ENCODE assay signal across 19 cellular contexts in genomic region chr20:2805682-2806350, GRCh38. TPM values are rescaled to one million over a fixed set of nuclear protein-coding genes. Genes with fewer than 3 reads are reported as not detected.
DNase-seq lines count a peak whose midpoint lies in the region; ATAC-seq, FAIRE-seq and TF ChIP-seq lines count a peak whose summit lies in the region.
"Had no signal": no experiment of that assay in that cellular context is flagged by ENCODE, and none has a peak within 500 bp of the region (broad histone marks: within the 10 kb centered on the region; RNA-seq: fewer than 3 reads in every experiment).

No MANE protein-coding gene starts in this region.

- no peaks in the 10 kb centered on the region for H3K9me3 ChIP-seq in ovary
- H3K9me3 ChIP-seq: uterus had no signal

- WGBS in ovary, 3 donors: 55 to 68% (median 65%) methylated on average over 22 of the region's 22 CpGs

- intact Hi-C loops in ovary (cut with DNase I): no loop called here

- no peak overlapping the region for H3K27ac ChIP-seq in ovary
- H3K27ac ChIP-seq: uterus had no signal

- peaks cover 1% of the 10 kb centered on the region for H3K4me1 ChIP-seq in ovary (ENCODE audit: insufficient read depth)

- TF ChIP-seq CTCF in bronchial epithelial cell (IDR thresholded peaks at IDR 0.05; ENCODE audit: insufficient read depth, low read length, severe bottlenecking) (no peak), ovary (IDR thresholded peaks at IDR 0.05) (no peak)

- no peak overlapping the region for H3K27ac Mint-ChIP-seq in stimulated activated memory B cell treated with anti-CD40 and anti-IgM and Interleukin-4, amounts not matched to agents 10 μg/mL and 1 μg/mL and 100 μg/mL, for 72 hours
- H3K27ac Mint-ChIP-seq: CD8-positive, alpha-beta T cell; naive thymus-derived CD8-positive, alpha-beta T cell had no signal

- peaks cover 71% of the 10 kb centered on the region for H3K27me3 Mint-ChIP-seq in stimulated activated memory B cell treated with anti-CD40 and anti-IgM and Interleukin-4, amounts not matched to agents 10 μg/mL and 1 μg/mL and 100 μg/mL, for 72 hours

- H3K4me1 Mint-ChIP-seq in stimulated activated memory B cell treated with anti-CD40 and anti-IgM and Interleukin-4, amounts not matched to agents 10 μg/mL and 1 μg/mL and 100 μg/mL, for 72 hours: peaks cover 7% of the 10 kb centered on the region

- no peaks in the 10 kb centered on the region for H3K36me3 Mint-ChIP-seq in stimulated activated memory B cell treated with anti-CD40 and anti-IgM and Interleukin-4, amounts not matched to agents 10 μg/mL and 1 μg/mL and 100 μg/mL, for 72 hours
- H3K36me3 Mint-ChIP-seq: activated naive CD4-positive, alpha-beta T cell treated with anti-CD3 and anti-CD28 coated beads, Interleukin-2, amount 50 U/mL, for 24 hours; CD8-positive, alpha-beta T cell; naive thymus-derived CD8-positive, alpha-beta T cell had no signal

- H3K36me3 ChIP-seq in bronchial epithelial cell (ENCODE audit: control insufficient read depth, insufficient read depth, low read length): no peaks in the 10 kb centered on the region
- no peaks in the 10 kb centered on the region for H3K36me3 ChIP-seq in ovary
- H3K36me3 ChIP-seq: uterus had no signal

- FAIRE-seq in bronchial epithelial cell (lab: Jason Lieb, UNC): peak; percentile 91
- FAIRE-seq: GM12892 had no signal

- ATAC-seq in stimulated activated memory B cell treated with anti-CD40 and anti-IgM and Interleukin-4, amounts not matched to agents 10 μg/mL and 1 μg/mL and 100 μg/mL, for 72 hours: peak; percentile 18
- ATAC-seq in GM18909 (IDR thresholded peaks at IDR 0.05; ENCODE audit: poor library complexity, unreplicated experiment): no peak
- ATAC-seq: CD8-positive, alpha-beta T cell; naive thymus-derived CD8-positive, alpha-beta T cell had no signal

- H3K4me3 ChIP-seq in bronchial epithelial cell (ENCODE audit: low read depth, low read length) (no peak overlapping the region), ovary (no peak overlapping the region)
- H3K4me3 ChIP-seq: uterus had no signal

- H3K4me3 Mint-ChIP-seq in stimulated activated memory B cell treated with anti-CD40 and anti-IgM and Interleukin-4, amounts not matched to agents 10 μg/mL and 1 μg/mL and 100 μg/mL, for 72 hours: no peak overlapping the region
- H3K4me3 Mint-ChIP-seq: activated naive CD4-positive, alpha-beta T cell treated with anti-CD3 and anti-CD28 coated beads, Interleukin-2, amount 50 U/mL, for 24 hours; CD8-positive, alpha-beta T cell; naive thymus-derived CD8-positive, alpha-beta T cell had no signal

- H3K9me3 Mint-ChIP-seq in stimulated activated memory B cell treated with anti-CD40 and anti-IgM and Interleukin-4, amounts not matched to agents 10 μg/mL and 1 μg/mL and 100 μg/mL, for 72 hours: no peaks in the 10 kb centered on the region
- H3K9me3 Mint-ChIP-seq: activated naive CD4-positive, alpha-beta T cell treated with anti-CD3 and anti-CD28 coated beads, Interleukin-2, amount 50 U/mL, for 24 hours; CD8-positive, alpha-beta T cell had no signal

- no peak for TF ChIP-seq POLR2A in ovary (IDR thresholded peaks at IDR 0.05)

- H3K27me3 ChIP-seq in bronchial epithelial cell (ENCODE audit: control insufficient read depth, insufficient read depth, low read length) (peaks cover 26% of the 10 kb centered on the region), ovary (no peaks in the 10 kb centered on the region)
- H3K27me3 ChIP-seq: uterus had no signal

- peak; percentile 35 for DNase-seq in activated CD8-positive, alpha-beta memory T cell treated with anti-CD3 and anti-CD28 coated beads, Interleukin-2, amount 50 U/mL, for 48 hours
- no peak for DNase-seq in activated CD8-positive, alpha-beta memory T cell treated with anti-CD3 and anti-CD28 coated beads, Interleukin-2, amount 50 U/mL, for 4 hours
- DNase-seq in bronchial epithelial cell (ENCODE audit: low read depth) (no peak), left kidney (ENCODE audit: low read depth, low spot score) (peak; percentile 94), ovary (no peak)
- no peak for DNase-seq in activated naive CD4-positive, alpha-beta T cell treated with Interleukin-2 at 50 U/mL for 16 hours
- DNase-seq: ACHN; activated CD4-positive, alpha-beta T cell treated with anti-CD3 and anti-CD28 coated beads for 48 hours; CD8-positive, alpha-beta T cell; naive thymus-derived CD8-positive, alpha-beta T cell; NCI-H1105 treated with DMSO at 0.1 percent for 48 hours; NCI-H774; uterus had no signal

- no peak for TF ChIP-seq EP300 in ovary (IDR thresholded peaks at IDR 0.05)

RNA-seq across cellular contexts. Expression of gene CPXM1, which starts 5.4 kb away (rescaled TPM):
- not detected in 2 replicates for total RNA-seq in bronchial epithelial cell
- total RNA-seq in ovary: 10 to 100 TPM in 4 of 7 donors, 1 to 10 TPM in 2, under 1 TPM in 1; 0.86 to 50.8 (median 28.1) TPM
- 10 to 100 TPM; 28.0 to 50.9 TPM for polyA plus RNA-seq in ovary

RNA-seq across cellular contexts. Expression of gene C20orf141, which starts 9.0 kb away (rescaled TPM):
- total RNA-seq in bronchial epithelial cell: not detected in 2 replicates
- under 1 TPM in 1 of 7 donors, not detected in 6; 0.69 TPM for total RNA-seq in ovary
- not detected for polyA plus RNA-seq in ovary
- total RNA-seq: CD8-positive, alpha-beta T cell; G401; lung microvascular endothelial cell; naive thymus-derived CD8-positive, alpha-beta T cell; uterus had no signal
- polyA plus RNA-seq: naive thymus-derived CD8-positive, alpha-beta T cell had no signal

RNA-seq across cellular contexts. Expression of gene TMEM239, which starts 10.3 kb away (rescaled TPM):
- total RNA-seq in bronchial epithelial cell (not detected in 2 replicates), ovary (not detected)
- polyA plus RNA-seq in ovary: not detected
- total RNA-seq: CD8-positive, alpha-beta T cell; G401; lung microvascular endothelial cell; naive thymus-derived CD8-positive, alpha-beta T cell; uterus had no signal
- polyA plus RNA-seq: naive thymus-derived CD8-positive, alpha-beta T cell had no signal

RNA-seq across cellular contexts. Expression of gene PCED1A, which starts 34.6 kb away (rescaled TPM):
- 12.9 and 17.9 TPM in 2 replicates for total RNA-seq in bronchial epithelial cell
- 10 to 100 TPM; 32.9 to 58.0 (median 39.1) TPM for total RNA-seq in ovary
- 10 to 100 TPM in 1 of 2 donors, 1 to 10 TPM in 1; 6.0 to 44.0 TPM for polyA plus RNA-seq in ovary

RNA-seq across cellular contexts. Expression of gene VPS16, which starts 34.7 kb away (rescaled TPM):
- total RNA-seq in bronchial epithelial cell (33.2 and 33.4 TPM in 2 replicates), ovary (10 to 100 TPM; 15.6 to 44.1 (median 31.4) TPM)
- polyA plus RNA-seq in ovary: 10 to 100 TPM; 16.8 to 30.7 TPM

Comparison
In these comparisons a context has a peak if more than half of its experiments do, and no peak if none do; other contexts are left out.
1. DNase-seq: peak in activated CD8-positive, alpha-beta memory T cell treated with anti-CD3 and anti-CD28 coated beads, Interleukin-2, amount 50 U/mL, for 48 hours (single experiment) and left kidney (single experiment); none in activated CD8-positive, alpha-beta memory T cell treated with anti-CD3 and anti-CD28 coated beads, Interleukin-2, amount 50 U/mL, for 4 hours (single experiment), bronchial epithelial cell (single experiment), ovary (0 of 5) and activated naive CD4-positive, alpha-beta T cell treated with Interleukin-2 at 50 U/mL for 16 hours (single experiment).